ENCODE assay signal across 8 cellular contexts in the genomic region with DNA sequence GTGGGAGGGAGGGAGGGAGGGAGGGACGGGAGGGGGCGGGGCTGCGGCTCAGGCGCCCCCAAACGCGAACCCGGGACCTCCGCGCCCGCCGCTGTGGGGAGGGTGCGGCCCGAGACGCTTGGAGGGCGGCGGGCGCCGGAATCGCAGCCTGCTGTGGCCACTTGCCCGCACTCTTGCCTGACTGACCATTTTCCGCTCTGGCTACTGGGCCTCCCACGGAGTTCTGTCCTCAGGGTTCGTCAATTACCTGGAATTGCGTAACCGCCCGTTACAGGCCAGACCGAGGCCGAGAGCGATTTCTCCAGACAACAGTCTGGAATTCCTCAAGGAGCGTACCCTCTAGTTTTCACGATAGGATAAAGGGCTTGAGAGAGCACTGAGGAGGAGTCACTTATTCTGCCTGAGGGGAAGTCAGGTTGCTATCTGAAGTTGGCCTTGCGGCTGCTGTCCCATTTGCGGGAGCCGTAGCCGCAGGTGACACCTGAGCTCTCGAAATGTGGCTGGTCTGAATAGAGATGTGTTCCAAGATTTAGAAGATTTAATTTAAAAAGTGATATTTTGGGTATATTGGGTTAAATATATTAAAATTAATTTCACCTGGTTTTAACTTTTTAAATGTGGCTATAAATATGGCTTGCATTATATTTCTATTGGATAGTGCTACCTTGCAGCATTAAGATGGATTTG. TPM values are rescaled to one million over a fixed set of nuclear protein-coding genes. Genes with fewer than 3 reads are reported as not detected.
A peak's percentile ranks its signal among the peaks of the same experiment; 100 is the strongest.
DNase-seq lines count a peak whose midpoint lies in the region; ATAC-seq lines count a peak whose summit lies in the region.

No MANE protein-coding gene starts in this region.

- H3K4me3 Mint-ChIP-seq in activated CD4-positive, alpha-beta T cell treated with anti-CD3 and anti-CD28 coated beads, Interleukin-2, amount 10 ng/mL, durations not matched to agents 7 days and 5 days: peak overlapping the region; percentile 79
- H3K4me3 Mint-ChIP-seq in activated naive CD8-positive, alpha-beta T cell treated with anti-CD3 and anti-CD28 coated beads, Interleukin-2, amount 50 U/mL, for 24 hours: peak overlapping the region; percentile 78

- 1% methylated on average over 35 of the region's 36 CpGs for WGBS in right cardiac atrium

- peak overlapping the region; percentile 84 for H3K27ac Mint-ChIP-seq in activated CD4-positive, alpha-beta T cell treated with anti-CD3 and anti-CD28 coated beads, Interleukin-2, amount 10 ng/mL, durations not matched to agents 7 days and 5 days
- peak overlapping the region; percentile 72 for H3K27ac Mint-ChIP-seq in activated naive CD8-positive, alpha-beta T cell treated with anti-CD3 and anti-CD28 coated beads, Interleukin-2, amount 50 U/mL, for 24 hours

- H3K36me3 Mint-ChIP-seq in activated CD4-positive, alpha-beta T cell treated with anti-CD3 and anti-CD28 coated beads, Interleukin-2, amount 10 ng/mL, durations not matched to agents 7 days and 5 days (ENCODE audit: low read depth): peaks cover 26% of the 10 kb centered on the region
- H3K36me3 Mint-ChIP-seq in activated naive CD8-positive, alpha-beta T cell treated with anti-CD3 and anti-CD28 coated beads, Interleukin-2, amount 50 U/mL, for 24 hours (ENCODE audit: low read depth): peaks cover 11% of the 10 kb centered on the region

- peak; percentile 42 for ATAC-seq in HG02571 (IDR thresholded peaks at IDR 0.05; ENCODE audit: unreplicated experiment)
- ATAC-seq in activated naive CD8-positive, alpha-beta T cell treated with anti-CD3 and anti-CD28 coated beads, Interleukin-2, amount 50 U/mL, for 24 hours: peak; percentile 41
- peak; percentile 83 to 87 for ATAC-seq in right cardiac atrium

- no peak for DNase-seq in activated CD4-positive, alpha-beta T cell treated with anti-CD3 and anti-CD28 coated beads, Interleukin-2, amount 10 ng/mL, durations not matched to agents 7 days and 5 days
- no peak for DNase-seq in activated CD4-positive, alpha-beta T cell treated with anti-CD3 and anti-CD28 coated beads for 4 hours
- DNase-seq in NCI-H146 (lab: John Stamatoyannopoulos, UW): peak; percentile 85
- DNase-seq in activated naive CD8-positive, alpha-beta T cell treated with anti-CD3 and anti-CD28 coated beads, Interleukin-2, amount 50 U/mL, for 24 hours: no peak
- peak in 1 of 3 donors; percentile 94 for DNase-seq in right cardiac atrium
- DNase-seq in retina: peak; percentile 89
- DNase-seq in NCI-H128 (lab: John Stamatoyannopoulos, UW; ENCODE audit: unreplicated experiment): no peak

- H3K27me3 ChIP-seq in right cardiac atrium (ENCODE audit: control insufficient read depth, insufficient read depth): no peaks in the 10 kb centered on the region

- H3K4me1 ChIP-seq in right cardiac atrium (ENCODE audit: control insufficient read depth, insufficient read depth, low read length): peaks cover 2% of the 10 kb centered on the region

- CTCF ChIA-PET in activated CD4-positive, alpha-beta T cell treated with anti-CD3 and anti-CD28 coated beads, Interleukin-2, amount 10 ng/mL, durations not matched to agents 7 days and 5 days (lab: Charles Lee): no interaction called here

- H3K9me3 Mint-ChIP-seq in activated CD4-positive, alpha-beta T cell treated with anti-CD3 and anti-CD28 coated beads, Interleukin-2, amount 10 ng/mL, durations not matched to agents 7 days and 5 days: no peaks in the 10 kb centered on the region
- H3K9me3 Mint-ChIP-seq in activated naive CD8-positive, alpha-beta T cell treated with anti-CD3 and anti-CD28 coated beads, Interleukin-2, amount 50 U/mL, for 24 hours: no peaks in the 10 kb centered on the region

- no peaks in the 10 kb centered on the region for H3K9me3 ChIP-seq in right cardiac atrium (ENCODE audit: control insufficient read depth, low read length)

- POLR2A ChIA-PET in activated CD4-positive, alpha-beta T cell treated with anti-CD3 and anti-CD28 coated beads, Interleukin-2, amount 10 ng/mL, durations not matched to agents 7 days and 5 days (lab: Charles Lee): interaction anchor here (0.6 kb wide), 1 partner anchor 468 kb away, joined by 3 read pairs; no protein-coding TSS in a partner anchor

- intact Hi-C loops in right cardiac atrium (cut with DNase I): no loop called here

- peaks cover 3% of the 10 kb centered on the region for H3K27me3 Mint-ChIP-seq in activated CD4-positive, alpha-beta T cell treated with anti-CD3 and anti-CD28 coated beads, Interleukin-2, amount 10 ng/mL, durations not matched to agents 7 days and 5 days
- H3K27me3 Mint-ChIP-seq in activated naive CD8-positive, alpha-beta T cell treated with anti-CD3 and anti-CD28 coated beads, Interleukin-2, amount 50 U/mL, for 24 hours: no peaks in the 10 kb centered on the region

- peak overlapping the region; percentile 98 for H3K27ac ChIP-seq in right cardiac atrium (ENCODE audit: low read length)

- H3K4me1 Mint-ChIP-seq in activated CD4-positive, alpha-beta T cell treated with anti-CD3 and anti-CD28 coated beads, Interleukin-2, amount 10 ng/mL, durations not matched to agents 7 days and 5 days: peaks cover 29% of the 10 kb centered on the region
- peaks cover 24% of the 10 kb centered on the region for H3K4me1 Mint-ChIP-seq in activated naive CD8-positive, alpha-beta T cell treated with anti-CD3 and anti-CD28 coated beads, Interleukin-2, amount 50 U/mL, for 24 hours

- H3K4me3 ChIP-seq in right cardiac atrium (ENCODE audit: low read length): peak overlapping the region; percentile 56

RNA-seq across cellular contexts. Expression of a gene that starts 0.4 kb away (rescaled TPM):
- 10 to 100 TPM; 21.5 to 24.0 TPM for total RNA-seq in activated CD4-positive, alpha-beta T cell treated with anti-CD3 and anti-CD28 coated beads, Interleukin-2, amount 10 ng/mL, durations not matched to agents 7 days and 5 days
- total RNA-seq in right cardiac atrium: 10 to 100 TPM; 11.5 to 20.7 (median 15.6) TPM
- polyA plus RNA-seq in right cardiac atrium: 4.0 TPM

Comparison
In these comparisons a context has a peak if more than half of its experiments do, and no peak if none do; other contexts are left out.
1. DNase-seq: peak in NCI-H146 (single experiment) and retina (single experiment); none in activated CD4-positive, alpha-beta T cell treated with anti-CD3 and anti-CD28 coated beads, Interleukin-2, amount 10 ng/mL, durations not matched to agents 7 days and 5 days (single experiment), activated CD4-positive, alpha-beta T cell treated with anti-CD3 and anti-CD28 coated beads for 4 hours (0 of 2), activated naive CD8-positive, alpha-beta T cell treated with anti-CD3 and anti-CD28 coated beads, Interleukin-2, amount 50 U/mL, for 24 hours (single experiment) and NCI-H128 (single experiment).
2. Peak in every context shown above with its lines, with median percentiles within 50 percentile points of each other: ATAC-seq.